1 cellular context compared by ENCODE assay signal in the genomic region with DNA sequence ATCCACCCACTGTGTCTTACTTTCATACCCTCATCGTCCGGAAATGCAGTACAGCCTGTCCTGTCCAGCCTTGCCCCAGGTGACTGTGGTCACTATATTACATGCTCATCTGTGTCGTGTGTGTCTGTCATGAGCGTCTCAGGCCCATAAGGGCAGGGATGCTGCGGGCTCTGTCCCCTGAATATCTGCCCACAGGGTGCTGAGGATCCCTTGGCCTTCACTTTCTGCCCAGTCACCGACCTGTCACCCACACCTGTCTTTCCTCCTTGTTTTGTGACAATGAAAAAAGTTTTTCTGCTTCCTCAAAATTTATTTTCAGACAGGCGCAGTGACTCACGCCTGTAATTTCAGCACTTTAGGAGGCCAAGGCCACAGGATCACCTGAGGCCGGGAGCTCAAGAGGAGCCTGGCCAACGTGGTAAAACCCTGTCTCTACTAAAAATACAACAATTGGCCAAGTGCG.
TF ChIP-seq lines count a peak whose summit lies in the region.

No MANE protein-coding gene starts in this region.

TF ChIP-seq in HepG2, 621 proteins besides CTCF, POLR2A, EP300 and RAD21 (continued from another document):
- TF ChIP-seq, protein P1, sequence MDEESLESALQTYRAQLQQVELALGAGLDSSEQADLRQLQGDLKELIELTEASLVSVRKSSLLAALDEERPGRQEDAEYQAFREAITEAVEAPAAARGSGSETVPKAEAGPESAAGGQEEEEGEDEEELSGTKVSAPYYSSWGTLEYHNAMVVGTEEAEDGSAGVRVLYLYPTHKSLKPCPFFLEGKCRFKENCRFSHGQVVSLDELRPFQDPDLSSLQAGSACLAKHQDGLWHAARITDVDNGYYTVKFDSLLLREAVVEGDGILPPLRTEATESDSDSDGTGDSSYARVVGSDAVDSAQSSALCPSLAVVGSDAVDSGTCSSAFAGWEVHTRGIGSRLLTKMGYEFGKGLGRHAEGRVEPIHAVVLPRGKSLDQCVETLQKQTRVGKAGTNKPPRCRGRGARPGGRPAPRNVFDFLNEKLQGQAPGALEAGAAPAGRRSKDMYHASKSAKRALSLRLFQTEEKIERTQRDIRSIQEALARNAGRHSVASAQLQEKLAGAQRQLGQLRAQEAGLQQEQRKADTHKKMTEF (CRISPR knock-in tag; IDR thresholded peaks at IDR 0.05): no peak
- TF ChIP-seq, protein P2, sequence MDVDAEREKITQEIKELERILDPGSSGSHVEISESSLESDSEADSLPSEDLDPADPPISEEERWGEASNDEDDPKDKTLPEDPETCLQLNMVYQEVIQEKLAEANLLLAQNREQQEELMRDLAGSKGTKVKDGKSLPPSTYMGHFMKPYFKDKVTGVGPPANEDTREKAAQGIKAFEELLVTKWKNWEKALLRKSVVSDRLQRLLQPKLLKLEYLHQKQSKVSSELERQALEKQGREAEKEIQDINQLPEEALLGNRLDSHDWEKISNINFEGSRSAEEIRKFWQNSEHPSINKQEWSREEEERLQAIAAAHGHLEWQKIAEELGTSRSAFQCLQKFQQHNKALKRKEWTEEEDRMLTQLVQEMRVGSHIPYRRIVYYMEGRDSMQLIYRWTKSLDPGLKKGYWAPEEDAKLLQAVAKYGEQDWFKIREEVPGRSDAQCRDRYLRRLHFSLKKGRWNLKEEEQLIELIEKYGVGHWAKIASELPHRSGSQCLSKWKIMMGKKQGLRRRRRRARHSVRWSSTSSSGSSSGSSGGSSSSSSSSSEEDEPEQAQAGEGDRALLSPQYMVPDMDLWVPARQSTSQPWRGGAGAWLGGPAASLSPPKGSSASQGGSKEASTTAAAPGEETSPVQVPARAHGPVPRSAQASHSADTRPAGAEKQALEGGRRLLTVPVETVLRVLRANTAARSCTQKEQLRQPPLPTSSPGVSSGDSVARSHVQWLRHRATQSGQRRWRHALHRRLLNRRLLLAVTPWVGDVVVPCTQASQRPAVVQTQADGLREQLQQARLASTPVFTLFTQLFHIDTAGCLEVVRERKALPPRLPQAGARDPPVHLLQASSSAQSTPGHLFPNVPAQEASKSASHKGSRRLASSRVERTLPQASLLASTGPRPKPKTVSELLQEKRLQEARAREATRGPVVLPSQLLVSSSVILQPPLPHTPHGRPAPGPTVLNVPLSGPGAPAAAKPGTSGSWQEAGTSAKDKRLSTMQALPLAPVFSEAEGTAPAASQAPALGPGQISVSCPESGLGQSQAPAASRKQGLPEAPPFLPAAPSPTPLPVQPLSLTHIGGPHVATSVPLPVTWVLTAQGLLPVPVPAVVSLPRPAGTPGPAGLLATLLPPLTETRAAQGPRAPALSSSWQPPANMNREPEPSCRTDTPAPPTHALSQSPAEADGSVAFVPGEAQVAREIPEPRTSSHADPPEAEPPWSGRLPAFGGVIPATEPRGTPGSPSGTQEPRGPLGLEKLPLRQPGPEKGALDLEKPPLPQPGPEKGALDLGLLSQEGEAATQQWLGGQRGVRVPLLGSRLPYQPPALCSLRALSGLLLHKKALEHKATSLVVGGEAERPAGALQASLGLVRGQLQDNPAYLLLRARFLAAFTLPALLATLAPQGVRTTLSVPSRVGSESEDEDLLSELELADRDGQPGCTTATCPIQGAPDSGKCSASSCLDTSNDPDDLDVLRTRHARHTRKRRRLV (CRISPR knock-in tag; IDR thresholded peaks at IDR 0.05): no peak
- TF ChIP-seq, protein P3, sequence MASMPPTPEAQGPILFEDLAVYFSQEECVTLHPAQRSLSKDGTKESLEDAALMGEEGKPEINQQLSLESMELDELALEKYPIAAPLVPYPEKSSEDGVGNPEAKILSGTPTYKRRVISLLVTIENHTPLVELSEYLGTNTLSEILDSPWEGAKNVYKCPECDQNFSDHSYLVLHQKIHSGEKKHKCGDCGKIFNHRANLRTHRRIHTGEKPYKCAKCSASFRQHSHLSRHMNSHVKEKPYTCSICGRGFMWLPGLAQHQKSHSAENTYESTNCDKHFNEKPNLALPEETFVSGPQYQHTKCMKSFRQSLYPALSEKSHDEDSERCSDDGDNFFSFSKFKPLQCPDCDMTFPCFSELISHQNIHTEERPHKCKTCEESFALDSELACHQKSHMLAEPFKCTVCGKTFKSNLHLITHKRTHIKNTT (CRISPR knock-in tag; IDR thresholded peaks at IDR 0.05): no peak
- 0 out of 2 replicates have a peak, but pooled peaks have one; percentile 9 for TF ChIP-seq FOSL1 (CRISPR knock-in tag; IDR thresholded peaks at IDR 0.05; ENCODE audit: borderline replicate concordance)
- no peak for TF ChIP-seq ZNF891 (CRISPR knock-in tag; IDR thresholded peaks at IDR 0.05)
- no peak for TF ChIP-seq ZNF713 (CRISPR knock-in tag; IDR thresholded peaks at IDR 0.05)
- peak; percentile 31; the same call in 1 of the 2 replicates for TF ChIP-seq RXRA (CRISPR knock-in tag; IDR thresholded peaks at IDR 0.05)
- no peak for TF ChIP-seq MXD4 (CRISPR knock-in tag; IDR thresholded peaks at IDR 0.05)
- TF ChIP-seq, protein P4, sequence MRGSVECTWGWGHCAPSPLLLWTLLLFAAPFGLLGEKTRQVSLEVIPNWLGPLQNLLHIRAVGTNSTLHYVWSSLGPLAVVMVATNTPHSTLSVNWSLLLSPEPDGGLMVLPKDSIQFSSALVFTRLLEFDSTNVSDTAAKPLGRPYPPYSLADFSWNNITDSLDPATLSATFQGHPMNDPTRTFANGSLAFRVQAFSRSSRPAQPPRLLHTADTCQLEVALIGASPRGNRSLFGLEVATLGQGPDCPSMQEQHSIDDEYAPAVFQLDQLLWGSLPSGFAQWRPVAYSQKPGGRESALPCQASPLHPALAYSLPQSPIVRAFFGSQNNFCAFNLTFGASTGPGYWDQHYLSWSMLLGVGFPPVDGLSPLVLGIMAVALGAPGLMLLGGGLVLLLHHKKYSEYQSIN (CRISPR knock-in tag; IDR thresholded peaks at IDR 0.05; ENCODE audit: borderline replicate concordance): no peak
- no peak for TF ChIP-seq MYC (CRISPR knock-in tag; IDR thresholded peaks at IDR 0.05; ENCODE audit: borderline replicate concordance)
- no peak for TF ChIP-seq ZNF772 (CRISPR knock-in tag; IDR thresholded peaks at IDR 0.05)
- TF ChIP-seq ZBTB42 (CRISPR knock-in tag; IDR thresholded peaks at IDR 0.05): no peak
- TF ChIP-seq, protein P5, sequence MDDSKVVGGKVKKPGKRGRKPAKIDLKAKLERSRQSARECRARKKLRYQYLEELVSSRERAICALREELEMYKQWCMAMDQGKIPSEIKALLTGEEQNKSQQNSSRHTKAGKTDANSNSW (CRISPR knock-in tag; IDR thresholded peaks at IDR 0.05; ENCODE audit: borderline replicate concordance): no peak
- no peak for TF ChIP-seq PHF8 (CRISPR knock-in tag; IDR thresholded peaks at IDR 0.05)
- no peak for TF ChIP-seq CCDC6 (CRISPR knock-in tag; IDR thresholded peaks at IDR 0.05)
- TF ChIP-seq, protein P6, sequence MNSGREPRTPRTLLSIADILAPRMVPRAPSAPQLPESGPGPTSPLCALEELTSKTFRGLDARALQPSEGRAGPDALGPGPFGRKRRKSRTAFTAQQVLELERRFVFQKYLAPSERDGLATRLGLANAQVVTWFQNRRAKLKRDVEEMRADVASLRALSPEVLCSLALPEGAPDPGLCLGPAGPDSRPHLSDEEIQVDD (CRISPR knock-in tag; IDR thresholded peaks at IDR 0.05; ENCODE audit: borderline replicate concordance): no peak
- TF ChIP-seq JDP2 (CRISPR knock-in tag; IDR thresholded peaks at IDR 0.05; ENCODE audit: borderline replicate concordance): no peak
- no peak for TF ChIP-seq MEIS1 (CRISPR knock-in tag; IDR thresholded peaks at IDR 0.05; ENCODE audit: borderline replicate concordance)
- TF ChIP-seq, protein P7, sequence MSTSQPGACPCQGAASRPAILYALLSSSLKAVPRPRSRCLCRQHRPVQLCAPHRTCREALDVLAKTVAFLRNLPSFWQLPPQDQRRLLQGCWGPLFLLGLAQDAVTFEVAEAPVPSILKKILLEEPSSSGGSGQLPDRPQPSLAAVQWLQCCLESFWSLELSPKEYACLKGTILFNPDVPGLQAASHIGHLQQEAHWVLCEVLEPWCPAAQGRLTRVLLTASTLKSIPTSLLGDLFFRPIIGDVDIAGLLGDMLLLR (CRISPR knock-in tag; IDR thresholded peaks at IDR 0.05): no peak
